ENCODE assay signal across 8 cellular contexts in genomic region chr11:22432331-22433065, GRCh38.
DNase-seq lines count a peak whose midpoint lies in the region; ATAC-seq and TF ChIP-seq lines count a peak whose summit lies in the region.

No MANE protein-coding gene starts in this region.

- peak; percentile 60 for ATAC-seq in GM19351 (IDR thresholded peaks at IDR 0.05; ENCODE audit: unreplicated experiment)
- no peak for ATAC-seq in HG03196 (IDR thresholded peaks at IDR 0.05; ENCODE audit: unreplicated experiment)

- peak overlapping the region; percentile 57 for H3K4me2 ChIP-seq in parathyroid adenoma (ENCODE audit: low read length)

- H3K27ac ChIP-seq in SJCRH30 = peak overlapping the region; percentile 69
- peak overlapping the region; percentile 88 for H3K27ac ChIP-seq in parathyroid adenoma

- peak; percentile 64 to 67 for DNase-seq in SJCRH30
- peak; percentile 39 to 85 (median 73) for DNase-seq in head of caudate nucleus
- no peak for DNase-seq in NCI-H1048 (lab: John Stamatoyannopoulos, UW)
- no peak for DNase-seq in EL
- DNase-seq in cerebellar cortex (ENCODE audit: low spot score) = no peak

- peak overlapping the region; percentile 51 for H3K4me3 ChIP-seq in SJCRH30
- H3K4me3 ChIP-seq in parathyroid adenoma (ENCODE audit: low read depth, low read length) = peak overlapping the region; percentile 37

- no peaks in the 10 kb centered on the region for H3K36me3 ChIP-seq in SJCRH30
- no peaks in the 10 kb centered on the region for H3K36me3 ChIP-seq in parathyroid adenoma (ENCODE audit: control insufficient read depth, insufficient read depth, low read length)

- H3K4me1 ChIP-seq in SJCRH30 (no peaks in the 10 kb centered on the region), parathyroid adenoma (peaks cover 3% of the 10 kb centered on the region)

- peak overlapping the region; percentile 89 for H2AFZ ChIP-seq in parathyroid adenoma

- H3K27me3 ChIP-seq in SJCRH30 (no peaks in the 10 kb centered on the region), parathyroid adenoma (ENCODE audit: control insufficient read depth, insufficient read depth, low read length) (no peaks in the 10 kb centered on the region)

- H3K9me3 ChIP-seq in SJCRH30 (replicated peaks) (peaks cover 9% of the 10 kb centered on the region; the same call in 1 of the 2 replicates), parathyroid adenoma (ENCODE audit: control insufficient read depth, low read length) (no peaks in the 10 kb centered on the region)

- intact Hi-C loops in head of caudate nucleus (cut with DNase I) = no loop called here

- H3K79me2 ChIP-seq in parathyroid adenoma = no peaks in the 10 kb centered on the region

- peak; percentile 7 for TF ChIP-seq CTCF in parathyroid adenoma (IDR thresholded peaks at IDR 0.05)

- H3K9ac ChIP-seq in parathyroid adenoma = no peak overlapping the region

Comparison
In these comparisons a context has a peak if more than half of its experiments do, and no peak if none do; other contexts are left out.
1. DNase-seq: peak in SJCRH30 (2 of 2) and head of caudate nucleus (42 of 42); none in NCI-H1048 (single experiment), EL (single experiment) and cerebellar cortex (single experiment).